ENCODE assay signal across 8 cellular contexts in genomic region chr1:78005755-78006154, GRCh38.
A peak's percentile ranks its signal among the peaks of the same experiment; 100 is the strongest.
DNase-seq lines count a peak whose midpoint lies in the region; ATAC-seq, FAIRE-seq and TF ChIP-seq lines count a peak whose summit lies in the region.

No MANE protein-coding gene starts in this region.

- peak; percentile 96 for FAIRE-seq in endometrium (lab: Jason Lieb, UNC)

- no peaks in the 10 kb centered on the region for H3K27me3 ChIP-seq in mucosa of stomach (ENCODE audit: control insufficient read depth, insufficient read depth, low read length)

- no peaks in the 10 kb centered on the region for H3K9me3 ChIP-seq in mucosa of stomach (ENCODE audit: control insufficient read depth, low read length)

- H3K4me1 ChIP-seq in mucosa of stomach (ENCODE audit: control insufficient read depth, insufficient read depth, low read length), result no peaks in the 10 kb centered on the region

- ATAC-seq in HG02840 (IDR thresholded peaks at IDR 0.05; ENCODE audit: low FRiP score, unreplicated experiment), result no peak

- no peaks in the 10 kb centered on the region for H3K36me3 ChIP-seq in mucosa of stomach (ENCODE audit: control insufficient read depth, insufficient read depth, low read length)

- CTCF ChIA-PET in HEK293T (lab: Yijun Ruan, JAX), result no interaction called here

- H3K9ac ChIP-seq in mucosa of stomach (ENCODE audit: low read length), result peak overlapping the region; percentile 82

- TF ChIP-seq CTCF in AG10803 (conservative IDR thresholded peaks at IDR 0.05; ENCODE audit: low read length), result no peak

- POLR2A ChIA-PET in HEK293T (lab: Yijun Ruan, JAX), result interaction anchor here (1.5 to 3.1 kb wide), 5 partner anchors 9 to 226 kb away, joined by 3 to 83 read pairs (median 5); partner anchors contain the start of genes FUBP1 and MIGA1

- DNase-seq in AG10803 (ENCODE audit: low read depth) (peak; percentile 90), HEK293T (ENCODE audit: extremely low spot score) (peak; percentile 30), SKM-1 (lab: John Stamatoyannopoulos, UW; ENCODE audit: unreplicated experiment) (peak; percentile 11), NCI-H187 treated with DMSO at 0.1 percent for 48 hours (lab: John Stamatoyannopoulos, UW) (no peak), NCI-H345 (lab: John Stamatoyannopoulos, UW) (no peak)

- H3K4me3 ChIP-seq in AG10803 (ENCODE audit: low read length) (peak overlapping the region; percentile 68), mucosa of stomach (ENCODE audit: low read length) (no peak overlapping the region)

TF ChIP-seq in HEK293T, 16 proteins besides CTCF, POLR2A, EP300 and RAD21:
- TF ChIP-seq ELF4 (IDR thresholded peaks at IDR 0.05) (no peak; the same call in 1 of the 2 replicates), FOXK2 (IDR thresholded peaks at IDR 0.05) (peak; percentile 21; the same call in 1 of the 2 replicates)

Comparison
In these comparisons a context has a peak if more than half of its experiments do, and no peak if none do; other contexts are left out.
1. DNase-seq: peak in AG10803 (single experiment), HEK293T (single experiment) and SKM-1 (single experiment); none in NCI-H187 treated with DMSO at 0.1 percent for 48 hours (single experiment) and NCI-H345 (single experiment).